Comparison of ENCODE assay signal across 13 cellular contexts in the genomic region with DNA sequence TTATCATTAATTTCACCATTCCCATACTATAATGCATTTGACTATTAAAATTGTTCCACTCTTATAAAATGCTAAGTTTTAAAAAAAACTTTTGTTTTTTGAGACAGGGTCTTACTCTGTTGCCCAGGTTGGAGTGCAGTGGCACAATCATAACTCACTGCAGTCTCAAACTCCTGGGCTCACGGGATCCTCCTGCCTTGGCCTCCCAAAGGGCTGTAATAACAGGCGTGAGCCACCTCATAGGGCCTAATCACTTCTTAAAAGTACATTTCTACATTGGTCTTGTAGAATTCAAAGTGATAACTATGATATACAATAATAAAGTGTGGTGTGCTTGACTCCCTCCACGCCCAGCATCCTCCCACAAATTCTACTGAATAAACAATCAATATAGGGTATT. TPM values are rescaled to one million over a fixed set of nuclear protein-coding genes. Genes with fewer than 3 reads are reported as not detected.
A peak's percentile ranks its signal among the peaks of the same experiment; 100 is the strongest.
DNase-seq lines count a peak whose midpoint lies in the region; ATAC-seq and TF ChIP-seq lines count a peak whose summit lies in the region.
"Had no signal": no experiment of that assay in that cellular context is flagged by ENCODE, and none has a peak within 500 bp of the region (broad histone marks: within the 10 kb centered on the region; RNA-seq: fewer than 3 reads in every experiment).

No MANE protein-coding gene starts in this region.

- peak overlapping the region; percentile 75 for H3K27ac ChIP-seq in OCI-LY1 (ENCODE audit: low read depth, low read length, poor library complexity, severe bottlenecking)

- H3K27me3 ChIP-seq in OCI-LY1 (ENCODE audit: insufficient read depth, low read length): no peaks in the 10 kb centered on the region

- H3K9me3 Mint-ChIP-seq in brain: no peaks in the 10 kb centered on the region
- no peaks in the 10 kb centered on the region for H3K9me3 Mint-ChIP-seq in stimulated activated naive CD8-positive, alpha-beta T cell treated with anti-CD3 and anti-CD28 coated beads, Interleukin-15, amount 100 ng/mL, for 72 hours

- peak overlapping the region; percentile 91 for H3K4me3 ChIP-seq in OCI-LY1 (ENCODE audit: low read depth, low read length, poor library complexity, severe bottlenecking)

- H3K9ac ChIP-seq in OCI-LY1 (ENCODE audit: low read length): no peak overlapping the region; the same call in 1 of the 2 replicates

- H2AFZ ChIP-seq in OCI-LY1 (ENCODE audit: low read length): no peak overlapping the region

- H3K36me3 Mint-ChIP-seq in brain: peaks cover under 1% of the 10 kb centered on the region

- ATAC-seq in stimulated activated naive CD8-positive, alpha-beta T cell treated with anti-CD3 and anti-CD28 coated beads, Interleukin-15, amount 100 ng/mL, for 72 hours: no peak
- ATAC-seq: HCT116 had no signal

- no peaks in the 10 kb centered on the region for H4K20me1 ChIP-seq in OCI-LY1 (ENCODE audit: insufficient read depth, low read length)

- peaks cover 4% of the 10 kb centered on the region for H3K27me3 Mint-ChIP-seq in brain
- H3K27me3 Mint-ChIP-seq in stimulated activated naive CD8-positive, alpha-beta T cell treated with anti-CD3 and anti-CD28 coated beads, Interleukin-15, amount 100 ng/mL, for 72 hours: no peaks in the 10 kb centered on the region

- no peaks in the 10 kb centered on the region for H3F3A ChIP-seq in OCI-LY1 (ENCODE audit: insufficient read depth, low read length)

- H3K9me3 ChIP-seq in OCI-LY1 (ENCODE audit: low read length): no peaks in the 10 kb centered on the region

- peaks cover 9% of the 10 kb centered on the region for H3K36me3 ChIP-seq in OCI-LY1 (ENCODE audit: insufficient read depth, low read length)

- peaks cover 75% of the 10 kb centered on the region for H3K79me2 ChIP-seq in OCI-LY1 (ENCODE audit: insufficient read depth, low read length)

- H3K9me2 ChIP-seq in OCI-LY1 (ENCODE audit: low read depth, low read length): no peaks in the 10 kb centered on the region

- peak overlapping the region in 4 of 5 experiments; percentile 33 to 96 (median 66) for H3K4me3 Mint-ChIP-seq in brain
- peak overlapping the region; percentile 78 to 89 for H3K4me3 Mint-ChIP-seq in stimulated activated naive CD8-positive, alpha-beta T cell treated with anti-CD3 and anti-CD28 coated beads, Interleukin-15, amount 100 ng/mL, for 72 hours

- H3K4me1 ChIP-seq in OCI-LY1 (ENCODE audit: insufficient read depth, low read length, severe bottlenecking): peaks cover 49% of the 10 kb centered on the region

- peak; percentile 58 for DNase-seq in activated effector memory CD4-positive, alpha-beta T cell treated with anti-CD3 and anti-CD28 coated beads, Interleukin-2, amount 50 U/mL, for 16 hours
- no peak for DNase-seq in activated effector memory CD4-positive, alpha-beta T cell treated with Interleukin-2 at 50 U/mL for 16 hours
- no peak for DNase-seq in stimulated activated naive CD8-positive, alpha-beta T cell treated with anti-CD3 and anti-CD28 coated beads, Interleukin-15, amount 100 ng/mL, for 72 hours
- DNase-seq in KG1 (lab: John Stamatoyannopoulos, UW) (no peak), cerebellar cortex (ENCODE audit: low spot score) (no peak), CD1c-positive myeloid dendritic cell (ENCODE audit: extremely low spot score) (no peak)
- DNase-seq: caudate nucleus, hippocampal formation, kidney glomerular epithelial cell, NCI-H774 had no signal

- H3K4me2 ChIP-seq in OCI-LY1 (ENCODE audit: low read length): peak overlapping the region; percentile 87

- H3K4me1 Mint-ChIP-seq in brain: peaks cover 46% of the 10 kb centered on the region
- peaks cover 49% of the 10 kb centered on the region for H3K4me1 Mint-ChIP-seq in stimulated activated naive CD8-positive, alpha-beta T cell treated with anti-CD3 and anti-CD28 coated beads, Interleukin-15, amount 100 ng/mL, for 72 hours

- peak overlapping the region in 1 of 5 experiments; percentile 90 for H3K27ac Mint-ChIP-seq in brain
- H3K27ac Mint-ChIP-seq in stimulated activated naive CD8-positive, alpha-beta T cell treated with anti-CD3 and anti-CD28 coated beads, Interleukin-15, amount 100 ng/mL, for 72 hours: peak overlapping the region in 1 of 2 donors; percentile 83

- TF ChIP-seq CTCF in OCI-LY1 (IDR thresholded peaks at IDR 0.05; ENCODE audit: low read length) (no peak), brain (conservative IDR thresholded peaks at IDR 0.05) (no peak)

RNA-seq across cellular contexts. Expression of a gene that starts 3.0 kb away (rescaled TPM):
- 7.9 TPM for polyA plus RNA-seq in brain (ENCODE audit: insufficient read depth, low read depth, low replicate concordance)
